Comparison of ENCODE assay signal across 8 cellular contexts in genomic region chr4:145234086-145234694, GRCh38. TPM values are rescaled to one million over a fixed set of nuclear protein-coding genes. Genes with fewer than 3 reads are reported as not detected.
DNase-seq lines count a peak whose midpoint lies in the region; ATAC-seq and TF ChIP-seq lines count a peak whose summit lies in the region.

No MANE protein-coding gene starts in this region.

- H3K4me1 Mint-ChIP-seq in CD4-positive, alpha-beta T cell (ENCODE audit: low read depth) = no peaks in the 10 kb centered on the region
- H3K4me1 Mint-ChIP-seq in nephron = peaks cover 5% of the 10 kb centered on the region

- no peaks in the 10 kb centered on the region for H3K4me1 ChIP-seq in testis

- peak; percentile 97 for ATAC-seq in CD4-positive, alpha-beta T cell (ENCODE audit: poor library complexity)
- ATAC-seq in GM18873 (IDR thresholded peaks at IDR 0.05; ENCODE audit: low FRiP score, unreplicated experiment) (peak; percentile 98), HG03097 (IDR thresholded peaks at IDR 0.05; ENCODE audit: low FRiP score, unreplicated experiment) (peak; percentile 99)

- 31 to 43% methylated on average over 1 of the region's 1 CpG for WGBS in testis, 2 donors

- POLR2A ChIA-PET in CD4-positive, alpha-beta T cell (lab: Charles Lee) = interaction anchor here (1.0 to 1.2 kb wide), 2 partner anchors 383 to 385 kb away, joined by 3 to 8 read pairs; partner anchors contain the start of gene MMAA

- H3K27me3 Mint-ChIP-seq in CD4-positive, alpha-beta T cell = peaks cover 5% of the 10 kb centered on the region
- H3K27me3 Mint-ChIP-seq in nephron (ENCODE audit: low read depth) = no peaks in the 10 kb centered on the region

- H3K27ac ChIP-seq in CD4-positive, alpha-beta T cell (ENCODE audit: low read depth, low read length) = no peak overlapping the region
- no peak overlapping the region for H3K27ac ChIP-seq in epithelial cell of prostate
- H3K27ac ChIP-seq in testis = no peak overlapping the region

- CTCF ChIA-PET in CD4-positive, alpha-beta T cell (lab: Charles Lee) = interaction anchor here (1.1 to 1.8 kb wide), 2 partner anchors 383 to 385 kb away, joined by 7 to 14 read pairs; partner anchors contain the start of gene MMAA

- H3K36me3 ChIP-seq in testis (ENCODE audit: low read depth, missing control alignments) = no peaks in the 10 kb centered on the region

- H3K4me3 ChIP-seq in testis = no peak overlapping the region

- H3K36me3 Mint-ChIP-seq in CD4-positive, alpha-beta T cell (ENCODE audit: low read depth) = no peaks in the 10 kb centered on the region
- no peaks in the 10 kb centered on the region for H3K36me3 Mint-ChIP-seq in nephron (ENCODE audit: low read depth)

- peak in 9 of 10 experiments; percentile 8 to 49 (median 22) for DNase-seq in CD4-positive, alpha-beta T cell
- peak; percentile 21 to 36 for DNase-seq in NCI-H446 (lab: John Stamatoyannopoulos, UW)
- peak; percentile 39 for DNase-seq in activated CD4-positive, alpha-beta T cell treated with anti-CD3 and anti-CD28 coated beads, Interleukin-2, amount 50 U/mL, for 1 hour
- peak; percentile 3 for DNase-seq in epithelial cell of prostate (ENCODE audit: low read depth, low spot score)
- DNase-seq in testis = peak; percentile 63

- TF ChIP-seq CTCF in CD4-positive, alpha-beta T cell (IDR thresholded peaks at IDR 0.05) = peak; percentile 89
- TF ChIP-seq CTCF in nephron (IDR thresholded peaks at IDR 0.05; ENCODE audit: unreplicated experiment in 3 of 3) (peak; percentile 86 to 93 (median 86)), testis (IDR thresholded peaks at IDR 0.05) (peak in 1 of 3 experiments; percentile 45)

- no peaks in the 10 kb centered on the region for H3K9me3 ChIP-seq in CD4-positive, alpha-beta T cell (ENCODE audit: control insufficient read depth, low read length)
- H3K9me3 ChIP-seq in testis = no peaks in the 10 kb centered on the region

- no peaks in the 10 kb centered on the region for H3K27me3 ChIP-seq in CD4-positive, alpha-beta T cell (ENCODE audit: control insufficient read depth, insufficient read depth, low read length)
- H3K27me3 ChIP-seq in testis = no peaks in the 10 kb centered on the region

- H3K27ac Mint-ChIP-seq in CD4-positive, alpha-beta T cell = no peak overlapping the region
- no peak overlapping the region for H3K27ac Mint-ChIP-seq in nephron

- no peak overlapping the region for H3K4me3 Mint-ChIP-seq in CD4-positive, alpha-beta T cell
- H3K4me3 Mint-ChIP-seq in nephron = no peak overlapping the region

- TF ChIP-seq POLR2A in testis (IDR thresholded peaks at IDR 0.05) = no peak

- intact Hi-C loops in CD4-positive, alpha-beta T cell (cut with DNase I, micrococcal nuclease) = loop anchor here (1.0 to 10.0 kb wide), 7 partner anchors 264 to 1861 kb away; no protein-coding TSS in a partner anchor
- intact Hi-C loops in testis (cut with DNase I; ENCODE audit: low total_unique reads) = no loop called here

- H3K9me3 Mint-ChIP-seq in CD4-positive, alpha-beta T cell = no peaks in the 10 kb centered on the region
- peaks cover 1% of the 10 kb centered on the region for H3K9me3 Mint-ChIP-seq in nephron

RNA-seq across cellular contexts. Expression of gene OTUD4, which starts 53.8 kb away (rescaled TPM):
- total RNA-seq in CD4-positive, alpha-beta T cell = 10 to 100 TPM; 75.1 to 81.1 TPM
- 10 to 100 TPM; 90.9 to 93.9 TPM for total RNA-seq in testis
- 68.8 TPM for polyA plus RNA-seq in testis (ENCODE audit: insufficient read depth, low read depth, low replicate concordance)

Comparison
In these comparisons a context has a peak if more than half of its experiments do, and no peak if none do; other contexts are left out.
1. DNase-seq: peak in every context shown above with its lines; median percentile 63 in testis; 39 in activated CD4-positive, alpha-beta T cell treated with anti-CD3 and anti-CD28 coated beads, Interleukin-2, amount 50 U/mL, for 1 hour; 28 in NCI-H446; 22 in CD4-positive, alpha-beta T cell; 3 in epithelial cell of prostate.